Comparison of ENCODE assay signal across 9 cellular contexts in the genomic region with DNA sequence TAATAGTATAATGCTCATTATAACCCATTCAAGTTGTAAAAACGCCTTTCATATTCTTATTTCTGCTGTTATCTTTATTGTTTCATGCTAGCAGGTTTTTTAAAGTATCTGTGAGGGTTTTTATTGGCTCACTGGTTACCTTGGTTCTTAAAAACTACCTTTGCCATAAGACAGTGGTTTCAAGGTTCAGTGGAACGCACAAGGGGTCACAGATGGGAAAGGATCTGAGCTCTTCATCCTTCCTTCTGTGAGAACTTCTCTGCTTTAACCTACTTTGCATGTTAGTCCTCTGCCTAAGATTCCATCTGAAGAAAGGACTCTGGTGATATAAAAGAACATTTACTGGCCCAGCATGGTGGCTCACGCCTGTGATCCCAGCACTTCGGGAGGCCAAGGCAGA.
"Had no signal": no experiment of that assay in that cellular context is flagged by ENCODE, and none has a peak within 500 bp of the region (broad histone marks: within the 10 kb centered on the region; RNA-seq: fewer than 3 reads in every experiment).

No MANE protein-coding gene starts in this region.

- H2AFZ ChIP-seq: GM23248, GM23338 had no signal

- H3K27ac Mint-ChIP-seq: GM23338, H9, HFFc6 had no signal

- H3K27ac ChIP-seq: GM23248 had no signal

- H3K4me2 ChIP-seq: GM23338 had no signal

- H3K9me3 Mint-ChIP-seq: HFFc6 had no signal

- ATAC-seq: GM23338, HCT116 had no signal

- H3K4me1 ChIP-seq: HAP-1 had no signal

- H3K9ac ChIP-seq: GM23248 had no signal

- DNase-seq: GM23248, GOT3, H7, H9, HCEC 1CT, HFFc6 had no signal

- H3K4me3 ChIP-seq: GM23248, GM23338, HAP-1 had no signal

- H3K4me3 Mint-ChIP-seq: GM23338, H9, HFFc6 had no signal
